ENCODE assay signal across 8 cellular contexts in the genomic region with DNA sequence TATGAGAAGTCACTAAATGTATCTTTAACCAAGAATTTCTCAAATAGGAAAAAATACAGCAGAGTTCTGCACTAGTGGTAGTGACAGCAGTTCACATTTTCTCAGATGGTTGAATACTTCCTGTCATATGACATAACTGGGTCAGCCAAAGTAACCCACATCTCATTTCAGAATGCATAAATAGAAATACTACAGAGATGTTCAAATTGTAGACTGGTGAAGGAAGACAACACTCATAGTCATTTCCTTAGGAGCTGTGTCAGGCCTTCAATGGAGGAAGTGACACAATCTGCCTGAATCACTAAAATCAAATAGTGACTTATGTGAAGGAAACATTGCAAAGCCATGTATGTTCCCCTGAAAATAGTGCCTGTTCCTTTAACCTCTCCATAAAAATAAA. TPM values are rescaled to one million over a fixed set of nuclear protein-coding genes. Genes with fewer than 3 reads are reported as not detected.
DNase-seq lines count a peak whose midpoint lies in the region; ATAC-seq and TF ChIP-seq lines count a peak whose summit lies in the region.

No MANE protein-coding gene starts in this region.

- ATAC-seq in Right ventricle myocardium inferior (peak; percentile 50), HG02852 (IDR thresholded peaks at IDR 0.05; ENCODE audit: unreplicated experiment) (peak; percentile 98), Panc1 (peak; percentile 67), psoas muscle (peak; percentile 88 to 92 (median 88))

- H3K4me3 ChIP-seq in Panc1 (ENCODE audit: low read depth in 2 of 2, low read length in 2 of 2), result no peak overlapping the region
- H3K4me3 ChIP-seq in dorsolateral prefrontal cortex, result no peak overlapping the region
- no peak overlapping the region for H3K4me3 ChIP-seq in psoas muscle

- peaks cover 18% of the 10 kb centered on the region for H3K4me1 ChIP-seq in Panc1 (ENCODE audit: control insufficient read depth, insufficient read depth, low read length)
- H3K4me1 ChIP-seq in psoas muscle, result peaks cover 55% of the 10 kb centered on the region

- intact Hi-C loops in Right ventricle myocardium inferior (cut with DNase I) (no loop called here), cardiac septum (cut with DNase I) (loop anchor here (2.0 kb wide), 1 partner anchor 32 kb away; a partner anchor contains a TSS), Panc1 (cut with micrococcal nuclease; ENCODE audit: unreplicated experiment) (no loop called here), dorsolateral prefrontal cortex (cut with DNase I) (no loop called here), psoas muscle (cut with DNase I) (loop anchor here in 1 of 2 donors (5.0 kb wide), 1 partner anchor 34 kb away; a partner anchor contains a TSS), posterior vena cava (cut with DNase I) (no loop called here)

- H3K27me3 ChIP-seq in Panc1 (ENCODE audit: control insufficient read depth, insufficient read depth, low read length), result no peaks in the 10 kb centered on the region
- H3K27me3 ChIP-seq in dorsolateral prefrontal cortex, result no peaks in the 10 kb centered on the region
- H3K27me3 ChIP-seq in psoas muscle (ENCODE audit: insufficient read depth in 3 of 3, low read length in 2 of 3), result no peaks in the 10 kb centered on the region

- in situ Hi-C loops in Panc1 (cut with HindIII; ENCODE audit: low pct_unique_long_range_greater_than_20kb, low sequenced_read_pairs), result no loop called here

- CTCF ChIA-PET in Panc1 (lab: Charles Lee), result no interaction called here

- H3K9me3 ChIP-seq in Panc1 (ENCODE audit: control insufficient read depth, insufficient read depth, low read depth, low read length) (no peaks in the 10 kb centered on the region), psoas muscle (no peaks in the 10 kb centered on the region)

- TF ChIP-seq CTCF in Panc1 (IDR thresholded peaks at IDR 0.05) (no peak), dorsolateral prefrontal cortex (IDR thresholded peaks at IDR 0.05 in 54 of 56, conservative IDR thresholded peaks at IDR 0.05 in 2 of 56; ENCODE audit: low read depth in 1 of 56, partially characterized antibody in 56 of 56) (peak in 2 of 56 donors; percentile 8 to 14), psoas muscle (IDR thresholded peaks at IDR 0.05) (no peak)

- H3K36me3 ChIP-seq in Panc1 (ENCODE audit: control insufficient read depth, insufficient read depth, low read length), result no peaks in the 10 kb centered on the region; the same call in 1 of the 2 replicates
- peaks cover 2 to 23% of the 10 kb centered on the region in 2 donors for H3K36me3 ChIP-seq in psoas muscle (ENCODE audit: insufficient read depth in 1 of 2, low read depth in 1 of 2)

- DNase-seq in Right ventricle myocardium inferior (ENCODE audit: missing footprints) (no peak), cardiac septum (ENCODE audit: low spot score) (no peak), Panc1 (ENCODE audit: low read depth, low spot score) (peak; percentile 78), dorsolateral prefrontal cortex (no peak), psoas muscle (no peak), posterior vena cava (ENCODE audit: low spot score) (no peak), mesenteric fat pad (ENCODE audit: low spot score) (no peak)

- POLR2A ChIA-PET in Panc1 (lab: Charles Lee), result no interaction called here

- BruUV-seq in Panc1 (replicated peaks; lab: Mats Ljungman, UMichigan), result no TSS peak

- H3K27ac ChIP-seq in Panc1 (ENCODE audit: low read length) (no peak overlapping the region), dorsolateral prefrontal cortex (peak overlapping the region in 40 of 59 donors; percentile 5 to 69 (median 44)), psoas muscle (peak overlapping the region; percentile 82)

RNA-seq across cellular contexts. Expression of a gene that starts 32.4 kb away (rescaled TPM):
- 127 TPM for total RNA-seq in Right ventricle myocardium inferior
- total RNA-seq in cardiac septum, result 156 TPM
- total RNA-seq in Panc1 (2021; ENCODE audit: unreplicated experiment), result 33.3 TPM
- polyA plus RNA-seq in Panc1 (2012; ENCODE audit: insufficient read length), result 27.9 TPM
- 100 to 1,000 TPM in 8 of 120 experiments, 10 to 100 TPM in 112; 42.2 to 137 (median 70.3) TPM for total RNA-seq in dorsolateral prefrontal cortex
- total RNA-seq in psoas muscle, result 100 to 1,000 TPM in 1 of 4 donors, 10 to 100 TPM in 3; 57.5 to 104 (median 78.9) TPM
- 100 to 1,000 TPM in 1 of 3 donors, 10 to 100 TPM in 2; 36.6 to 219 (median 40.8) TPM for polyA plus RNA-seq in psoas muscle
- total RNA-seq in posterior vena cava, result 100 to 1,000 TPM; 295 to 326 TPM
- 206 TPM for total RNA-seq in mesenteric fat pad
